8 cellular contexts compared by ENCODE assay signal in genomic region chr10:22340362-22341189, GRCh38. TPM values are rescaled to one million over a fixed set of nuclear protein-coding genes. Genes with fewer than 3 reads are reported as not detected.
DNase-seq lines count a peak whose midpoint lies in the region; ATAC-seq and TF ChIP-seq lines count a peak whose summit lies in the region.

No MANE protein-coding gene starts in this region.

- H3K36me3 ChIP-seq in PC-3 (ENCODE audit: low read depth, low read length) (no peaks in the 10 kb centered on the region), neuronal stem cell (replicated peaks in 1 of 2; ENCODE audit: control insufficient read depth in 2 of 2, insufficient read depth in 2 of 2, low read length in 2 of 2) (no peaks in the 10 kb centered on the region)

- no peak overlapping the region for H3K4ac ChIP-seq in neuronal stem cell (ENCODE audit: low read length)

- no peak for TF ChIP-seq CTCF in Calu3 (IDR thresholded peaks at IDR 0.05; ENCODE audit: unreplicated experiment)
- no peak for TF ChIP-seq CTCF in PC-3 (conservative IDR thresholded peaks at IDR 0.05; ENCODE audit: low read depth, low read length)

- no peaks in the 10 kb centered on the region for H3K9me3 ChIP-seq in PC-3 (ENCODE audit: low read length)
- H3K9me3 ChIP-seq in neuronal stem cell (replicated peaks in 1 of 2; ENCODE audit: control insufficient read depth in 2 of 2, insufficient read depth in 1 of 2, low read depth in 1 of 2, low read length in 2 of 2), result peaks cover 3 to 8% of the 10 kb centered on the region in 2 donors

- ATAC-seq in GM19395 (IDR thresholded peaks at IDR 0.05; ENCODE audit: unreplicated experiment), result peak; percentile 44
- peak; percentile 42 for ATAC-seq in HG03439 (IDR thresholded peaks at IDR 0.05; ENCODE audit: unreplicated experiment)
- ATAC-seq in PC-3, result peak; percentile 72

- CTCF ChIA-PET in Calu3 (lab: Charles Lee), result interaction anchor here (0.6 to 1.4 kb wide), 11 partner anchors 14 to 648 kb away, joined by 3 to 7 read pairs (median 3); partner anchors contain the start of gene COMMD3
- CTCF ChIA-PET in PC-3 (lab: Charles Lee), result interaction anchor here (0.7 kb wide), 1 partner anchor 161 kb away, joined by 3 read pairs; no protein-coding TSS in a partner anchor

- peak overlapping the region; percentile 89 for H2BK12ac ChIP-seq in neuronal stem cell (ENCODE audit: low read length)

- H3K23ac ChIP-seq in neuronal stem cell (ENCODE audit: low read depth, low read length, poor library complexity), result peak overlapping the region; percentile 69

- H2AFZ ChIP-seq in PC-3 (ENCODE audit: low read length), result peak overlapping the region; percentile 81
- peak overlapping the region; percentile 93 for H2AFZ ChIP-seq in neuronal stem cell (ENCODE audit: low read length)

- no peak overlapping the region for H4K91ac ChIP-seq in neuronal stem cell (ENCODE audit: low read depth, low read length, poor library complexity)

- peaks cover 54% of the 10 kb centered on the region for H3K27me3 Mint-ChIP-seq in Calu3 (ENCODE audit: unreplicated experiment)
- peaks cover 60% of the 10 kb centered on the region for H3K27me3 Mint-ChIP-seq in activated naive CD4-positive, alpha-beta T cell treated with anti-CD3 and anti-CD28 coated beads, Interleukin-2, amount 50 U/mL, for 24 hours

- H3K4me3 Mint-ChIP-seq in Calu3 (ENCODE audit: low read depth, unreplicated experiment), result peak overlapping the region; percentile 77
- H3K4me3 Mint-ChIP-seq in activated naive CD4-positive, alpha-beta T cell treated with anti-CD3 and anti-CD28 coated beads, Interleukin-2, amount 50 U/mL, for 24 hours, result peak overlapping the region; percentile 85

- peaks cover 7% of the 10 kb centered on the region; the same call in 1 of the 2 replicates for H3K79me2 ChIP-seq in PC-3 (ENCODE audit: low read length)

- H2BK5ac ChIP-seq in neuronal stem cell (ENCODE audit: low read length), result peak overlapping the region; percentile 50

- no peaks in the 10 kb centered on the region for H3K79me1 ChIP-seq in neuronal stem cell (ENCODE audit: low read depth, low read length)

- H3F3A ChIP-seq in PC-3 (ENCODE audit: low read length, unreplicated experiment), result no peaks in the 10 kb centered on the region

- DNase-seq in Calu3, result peak; percentile 61
- peak; percentile 54 for DNase-seq in PC-3
- peak; percentile 71 for DNase-seq in germinal center (ENCODE audit: low spot score)
- peak; percentile 77 for DNase-seq in neuronal stem cell (ENCODE audit: low spot score)
- DNase-seq in SKM-1 treated with dmso at 0.1 percent for 144 hours (lab: John Stamatoyannopoulos, UW; ENCODE audit: unreplicated experiment), result no peak

- peak overlapping the region; percentile 93 for H3K18ac ChIP-seq in neuronal stem cell (ENCODE audit: low read length)

- no peak overlapping the region for H2AK5ac ChIP-seq in neuronal stem cell (ENCODE audit: low read depth, low read length)

- H3K4me2 ChIP-seq in PC-3 (ENCODE audit: low read length) (peak overlapping the region; percentile 90), neuronal stem cell (ENCODE audit: insufficient read depth, low read length, poor library complexity, severe bottlenecking) (peak overlapping the region; percentile 89)

- H3K14ac ChIP-seq in neuronal stem cell (ENCODE audit: low read length), result no peak overlapping the region

- H2BK15ac ChIP-seq in neuronal stem cell (ENCODE audit: low read length), result peak overlapping the region; percentile 44

- intact Hi-C loops in Calu3 (cut with micrococcal nuclease; ENCODE audit: unreplicated experiment), result loop anchor here (5.0 kb wide), 2 partner anchors 87 to 647 kb away; no protein-coding TSS in a partner anchor
- intact Hi-C loops in PC-3 (cut with micrococcal nuclease), result loop anchor here (5.0 kb wide), 1 partner anchor 87 kb away; no protein-coding TSS in a partner anchor

- no peaks in the 10 kb centered on the region for H3K4me1 Mint-ChIP-seq in Calu3 (ENCODE audit: low read depth, unreplicated experiment)
- peaks cover 14% of the 10 kb centered on the region for H3K4me1 Mint-ChIP-seq in activated naive CD4-positive, alpha-beta T cell treated with anti-CD3 and anti-CD28 coated beads, Interleukin-2, amount 50 U/mL, for 24 hours

- H4K8ac ChIP-seq in neuronal stem cell (ENCODE audit: low read depth, low read length), result no peak overlapping the region

- H3K4me1 ChIP-seq in PC-3 (ENCODE audit: insufficient read depth, low read length) (peaks cover 22% of the 10 kb centered on the region), neuronal stem cell (ENCODE audit: control insufficient read depth in 2 of 2, insufficient read depth in 1 of 2, low read depth in 1 of 2, low read length in 2 of 2) (peaks cover 7 to 8% of the 10 kb centered on the region in 2 donors)

- peak overlapping the region; percentile 68 for H2BK120ac ChIP-seq in neuronal stem cell (ENCODE audit: low read depth, low read length)

- no peaks in the 10 kb centered on the region for H3K27me3 ChIP-seq in PC-3 (ENCODE audit: low read length)
- H3K27me3 ChIP-seq in neuronal stem cell (ENCODE audit: control insufficient read depth in 3 of 3, insufficient read depth in 3 of 3, low read depth in 1 of 3, low read length in 3 of 3), result peaks cover 16 to 84% (median 61%) of the 10 kb centered on the region in 3 experiments

- H3K9ac ChIP-seq in PC-3 (ENCODE audit: low read length) (peak overlapping the region; percentile 99), neuronal stem cell (ENCODE audit: low read depth, low read length, poor library complexity) (peak overlapping the region; percentile 88)

- no peaks in the 10 kb centered on the region for H3K9me3 Mint-ChIP-seq in Calu3 (ENCODE audit: low read depth, unreplicated experiment)
- H3K9me3 Mint-ChIP-seq in activated naive CD4-positive, alpha-beta T cell treated with anti-CD3 and anti-CD28 coated beads, Interleukin-2, amount 50 U/mL, for 24 hours, result peaks cover 5% of the 10 kb centered on the region

- no peaks in the 10 kb centered on the region for H3K9me2 ChIP-seq in PC-3 (replicated peaks; ENCODE audit: low read length)

- H4K20me1 ChIP-seq in PC-3 (ENCODE audit: low read length), result no peaks in the 10 kb centered on the region

- peak overlapping the region; percentile 47 for H3K27ac Mint-ChIP-seq in Calu3 (ENCODE audit: unreplicated experiment)
- H3K27ac Mint-ChIP-seq in activated naive CD4-positive, alpha-beta T cell treated with anti-CD3 and anti-CD28 coated beads, Interleukin-2, amount 50 U/mL, for 24 hours, result peak overlapping the region; percentile 85

- no TSS peak for BruUV-seq in Calu3 (replicated peaks; lab: Mats Ljungman, UMichigan)
- BruUV-seq in PC-3 (replicated peaks; lab: Mats Ljungman, UMichigan), result no TSS peak

- POLR2A ChIA-PET in PC-3 (lab: Charles Lee; ENCODE audit: unreplicated experiment), result interaction anchor here (0.5 to 1.0 kb wide), 8 partner anchors 16 to 725 kb away, joined by 3 to 9 read pairs (median 3); no protein-coding TSS in a partner anchor

- H3K4me3 ChIP-seq in PC-3 (ENCODE audit: low read length) (peak overlapping the region; percentile 91), neuronal stem cell (ENCODE audit: low read length in 2 of 2) (peak overlapping the region; percentile 66 to 80)

- no CpG with 5 or more reads among the region's 96 CpGs for whole genome bisulfite sequencing in neuronal stem cell (ENCODE audit: extremely low coverage in 2 of 2, insufficient read length in 2 of 2, insufficient replicate concordance in 1 of 2), 2 donors

- H3K27ac ChIP-seq in PC-3 (ENCODE audit: low read length), result peak overlapping the region; percentile 89
- peak overlapping the region; percentile 46 for H3K27ac ChIP-seq in neuronal stem cell (replicated peaks; ENCODE audit: low read length)

- H3K36me3 Mint-ChIP-seq in Calu3 (ENCODE audit: insufficient read depth, unreplicated experiment), result peaks cover 14% of the 10 kb centered on the region
- peaks cover 2% of the 10 kb centered on the region for H3K36me3 Mint-ChIP-seq in activated naive CD4-positive, alpha-beta T cell treated with anti-CD3 and anti-CD28 coated beads, Interleukin-2, amount 50 U/mL, for 24 hours

RNA-seq across cellular contexts. Expression of gene SPAG6, which starts 4.7 kb away (rescaled TPM):
- not detected in 2 replicates for total RNA-seq in Calu3 (2022)
- 0.04 and 0.12 TPM in 2 replicates for total RNA-seq in PC-3 (2014; rRNA removed)
- polyA plus RNA-seq in neuronal stem cell (2013, experiment 1 of 2), result 1.3 TPM
- polyA plus RNA-seq in neuronal stem cell (2013, experiment 2 of 2), result 1.4 TPM

RNA-seq across cellular contexts. Expression of gene BMI1, which starts 19.7 kb away (rescaled TPM):
- total RNA-seq in Calu3 (2022) (31.2 and 41.6 TPM in 2 replicates), PC-3 (2014; rRNA removed) (119 and 124 TPM in 2 replicates)
- 17.2 TPM for polyA plus RNA-seq in neuronal stem cell (2013, experiment 1 of 2)
- polyA plus RNA-seq in neuronal stem cell (2013, experiment 2 of 2), result 18.6 TPM

RNA-seq across cellular contexts. Expression of gene COMMD3, which starts 24.4 kb away (rescaled TPM):
- 28.9 and 39.5 TPM in 2 replicates for total RNA-seq in Calu3 (2022)
- 86.4 and 86.6 TPM in 2 replicates for total RNA-seq in PC-3 (2014; rRNA removed)
- 26.6 TPM for polyA plus RNA-seq in neuronal stem cell (2013, experiment 1 of 2)
- 25.4 TPM for polyA plus RNA-seq in neuronal stem cell (2013, experiment 2 of 2)
